In the genomic region with DNA sequence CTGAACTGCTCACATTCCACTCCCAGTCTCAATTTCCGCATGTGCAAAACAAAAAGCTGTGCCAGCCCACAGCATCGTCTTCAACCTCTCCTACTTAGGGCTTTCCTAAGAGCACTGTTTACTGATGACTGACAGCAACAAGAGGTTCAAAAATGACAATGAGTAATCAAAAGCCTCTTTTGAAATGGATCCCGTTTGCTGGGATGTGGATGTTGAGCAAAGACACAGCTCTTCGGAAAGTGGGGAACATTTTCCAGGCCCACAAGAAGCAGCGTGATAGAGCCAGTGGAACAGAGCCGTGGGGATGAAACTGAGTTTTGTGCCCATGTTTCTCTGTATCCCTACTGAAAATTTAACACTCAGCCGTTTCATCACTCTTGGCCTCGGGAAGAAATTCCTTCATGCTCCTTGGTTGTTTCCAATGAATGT, we compare ENCODE assay signal across 19 cellular contexts.
DNase-seq lines count a peak whose midpoint lies in the region; ATAC-seq and TF ChIP-seq lines count a peak whose summit lies in the region.
"Had no signal": no experiment of that assay in that cellular context is flagged by ENCODE, and none has a peak within 500 bp of the region (broad histone marks: within the 10 kb centered on the region; RNA-seq: fewer than 3 reads in every experiment).

No MANE protein-coding gene starts in this region.

- 93% methylated on average over 8 of the region's 8 CpGs for WGBS in esophagus muscularis mucosa

- peak; percentile 22 for ATAC-seq in left lung
- ATAC-seq: activated CD8-positive, alpha-beta T cell treated with anti-CD3 and anti-CD28 coated beads, Interleukin-2, amount 10 ng/mL, durations not matched to agents 7 days and 5 days; activated T-cell treated with anti-CD3 and anti-CD28 coated beads, Interleukin-2, amount 50 U/mL, for 72 hours; stimulated activated naive B cell treated with anti-CD40 and anti-IgM and Interleukin-4, amounts not matched to agents 10 μg/mL and 1 μg/mL and 100 μg/mL, for 72 hours; WTC11 had no signal

- H3K36me3 ChIP-seq in esophagus muscularis mucosa = no peaks in the 10 kb centered on the region
- no peaks in the 10 kb centered on the region for H3K36me3 ChIP-seq in left lung

- H3K27ac ChIP-seq in esophagus muscularis mucosa (replicated peaks in 1 of 4) (peak overlapping the region; percentile 56 to 77 (median 58)), left lung (no peak overlapping the region), skin epidermis (peak overlapping the region in 14 of 21 experiments; percentile 5 to 71 (median 52))
- H3K27ac ChIP-seq: parathyroid adenoma had no signal

- H3K27me3 ChIP-seq in esophagus muscularis mucosa (no peaks in the 10 kb centered on the region), left lung (no peaks in the 10 kb centered on the region)

- peaks cover 9 to 28% (median 19%) of the 10 kb centered on the region in 4 donors for H3K4me1 ChIP-seq in esophagus muscularis mucosa
- H3K4me1 ChIP-seq in left lung = no peaks in the 10 kb centered on the region
- H3K4me1 ChIP-seq: parathyroid adenoma had no signal

- TF ChIP-seq CTCF in esophagus muscularis mucosa (IDR thresholded peaks at IDR 0.05) = no peak
- TF ChIP-seq CTCF in left lung (IDR thresholded peaks at IDR 0.05) = no peak

- TF ChIP-seq EP300 in esophagus muscularis mucosa (IDR thresholded peaks at IDR 0.05) = no peak

- no peak overlapping the region for H3K4me3 ChIP-seq in esophagus muscularis mucosa
- no peak overlapping the region for H3K4me3 ChIP-seq in left lung
- no peak overlapping the region for H3K4me3 ChIP-seq in skin epidermis

- H3K9me3 ChIP-seq in esophagus muscularis mucosa (no peaks in the 10 kb centered on the region), left lung (no peaks in the 10 kb centered on the region)

- intact Hi-C loops in esophagus muscularis mucosa (cut with DNase I) = no loop called here
- intact Hi-C loops in left lung (cut with DNase I) = no loop called here

- peak; percentile 49 for DNase-seq in GM03348 (ENCODE audit: low spot score)
- no peak for DNase-seq in esophagus muscularis mucosa (ENCODE audit: extremely low spot score)
- DNase-seq in left lung = no peak
- DNase-seq in COR-L47 (lab: John Stamatoyannopoulos, UW) = no peak
- DNase-seq in NCI-H187 treated with DMSO at 0.1 percent for 48 hours (lab: John Stamatoyannopoulos, UW) = no peak
- no peak for DNase-seq in anterior cingulate cortex (lab: John Stamatoyannopoulos, UW)
- no peak for DNase-seq in middle frontal gyrus (ENCODE audit: extremely low spot score, low spot score)
- DNase-seq: activated CD8-positive, alpha-beta T cell treated with anti-CD3 and anti-CD28 coated beads, Interleukin-2, amount 10 ng/mL, durations not matched to agents 7 days and 5 days; activated naive CD8-positive, alpha-beta T cell treated with anti-CD3 and anti-CD28 coated beads for 36 hours; activated T-cell treated with anti-CD3 and anti-CD28 coated beads, Interleukin-2, amount 50 U/mL, for 72 hours; CD8-positive, alpha-beta memory T cell; central memory CD4-positive, alpha-beta T cell; effector memory CD4-positive, alpha-beta T cell; NCI-H510A; stimulated activated naive B cell treated with anti-CD40 and anti-IgM and Interleukin-4, amounts not matched to agents 10 μg/mL and 1 μg/mL and 100 μg/mL, for 72 hours; T-helper 2 cell had no signal

- no peak for TF ChIP-seq POLR2A in esophagus muscularis mucosa (IDR thresholded peaks at IDR 0.05; ENCODE audit: low read depth)

Comparison
In these comparisons a context has a peak if more than half of its experiments do, and no peak if none do; other contexts are left out.
1. H3K27ac ChIP-seq: peak in esophagus muscularis mucosa (4 of 4) and skin epidermis (14 of 21); none in left lung (0 of 2).